ENCODE assay signal across 8 cellular contexts in genomic region chr13:76886292-76887061, GRCh38. TPM values are rescaled to one million over a fixed set of nuclear protein-coding genes. Genes with fewer than 3 reads are reported as not detected.
A peak's percentile ranks its signal among the peaks of the same experiment; 100 is the strongest.
DNase-seq lines count a peak whose midpoint lies in the region; ATAC-seq, FAIRE-seq and TF ChIP-seq lines count a peak whose summit lies in the region.

Gene KCTD12, minus strand, starts transcription at chr13:76886405. Its CDS starts 257 bp downstream, at chr13:76886148.

- H3K79me2 ChIP-seq in OCI-LY1 (ENCODE audit: insufficient read depth, low read length): no peaks in the 10 kb centered on the region

- no peaks in the 10 kb centered on the region for H3K9me3 ChIP-seq in OCI-LY1 (ENCODE audit: low read length)
- H3K9me3 ChIP-seq in esophagus muscularis mucosa: no peaks in the 10 kb centered on the region

- H3K9me2 ChIP-seq in OCI-LY1 (ENCODE audit: low read depth, low read length): no peaks in the 10 kb centered on the region

- peak within 1 kb of the TSS; percentile 98 for H3K4me2 ChIP-seq in OCI-LY1 (ENCODE audit: low read length)

- intact Hi-C loops in esophagus muscularis mucosa (cut with DNase I): loop anchor here (5.0 kb wide), 2 partner anchors 219 to 1014 kb away; no protein-coding TSS in a partner anchor

- ATAC-seq in HG03439 (IDR thresholded peaks at IDR 0.05; ENCODE audit: unreplicated experiment): peak; percentile 76

- H2AFZ ChIP-seq in OCI-LY1 (ENCODE audit: low read length): peak within 1 kb of the TSS; percentile 61; the same call in 1 of the 2 replicates

- H3K27me3 ChIP-seq in OCI-LY1 (ENCODE audit: insufficient read depth, low read length) (peaks cover 4% of the 10 kb centered on the region; the same call in 1 of the 2 replicates), esophagus muscularis mucosa (no peaks in the 10 kb centered on the region)

- TF ChIP-seq CTCF in C4-2B (conservative IDR thresholded peaks at IDR 0.05): peak; percentile 23; the same call in 1 of the 2 replicates
- peak; percentile 19 for TF ChIP-seq CTCF in OCI-LY1 (IDR thresholded peaks at IDR 0.05; ENCODE audit: low read length)
- TF ChIP-seq CTCF in esophagus muscularis mucosa (IDR thresholded peaks at IDR 0.05): peak; percentile 33 to 45 (median 41)

- H4K20me1 ChIP-seq in OCI-LY1 (ENCODE audit: insufficient read depth, low read length): no peaks in the 10 kb centered on the region

- H3K4me3 ChIP-seq in OCI-LY1 (ENCODE audit: low read depth, low read length, poor library complexity, severe bottlenecking): peak within 1 kb of the TSS; percentile 77
- H3K4me3 ChIP-seq in esophagus muscularis mucosa: peak within 1 kb of the TSS; percentile 83 to 95 (median 89)

- peak; percentile 81 for FAIRE-seq in GM19239 (lab: Jason Lieb, UNC)

- H3K27ac ChIP-seq in C4-2B (no peak within 1 kb of the TSS; the same call in 1 of the 2 replicates), OCI-LY1 (ENCODE audit: low read depth, low read length, poor library complexity, severe bottlenecking) (no peak within 1 kb of the TSS), esophagus muscularis mucosa (replicated peaks in 1 of 4) (peak within 1 kb of the TSS; percentile 90 to 97 (median 94))

- peak; percentile 54 for TF ChIP-seq POLR2A in esophagus muscularis mucosa (IDR thresholded peaks at IDR 0.05; ENCODE audit: low read depth)

- no peaks in the 10 kb centered on the region for H3F3A ChIP-seq in OCI-LY1 (ENCODE audit: insufficient read depth, low read length)

- DNase-seq in GM19239 (ENCODE audit: insufficient read length, low spot score) (peak; percentile 54), esophagus muscularis mucosa (ENCODE audit: extremely low spot score) (peak; percentile 98), myocyte (ENCODE audit: low read depth) (peak; percentile 91)
- peak; percentile 77 to 82 for DNase-seq in activated T-cell treated with anti-CD3 and anti-CD28 coated beads, Interleukin-2, amount 50 U/mL, for 48 hours
- peak; percentile 38 for DNase-seq in stimulated activated CD8-positive, alpha-beta memory T cell treated with anti-CD3 and anti-CD28 coated beads, Interleukin-7, amount 100 ng/mL, for 24 hours (ENCODE audit: low read depth)

- H3K4me1 ChIP-seq in OCI-LY1 (ENCODE audit: insufficient read depth, low read length, severe bottlenecking): peaks cover 23% of the 10 kb centered on the region
- peaks cover 5 to 47% (median 41%) of the 10 kb centered on the region in 4 donors for H3K4me1 ChIP-seq in esophagus muscularis mucosa

- peak within 1 kb of the TSS; percentile 65 for H3K9ac ChIP-seq in OCI-LY1 (ENCODE audit: low read length)

- TF ChIP-seq EP300 in esophagus muscularis mucosa (IDR thresholded peaks at IDR 0.05): no peak

- WGBS in esophagus muscularis mucosa: 0% methylated on average over 26 of the region's 82 CpGs

- H3K36me3 ChIP-seq in OCI-LY1 (ENCODE audit: insufficient read depth, low read length): no peaks in the 10 kb centered on the region
- H3K36me3 ChIP-seq in esophagus muscularis mucosa: no peaks in the 10 kb centered on the region

RNA-seq across cellular contexts. Expression of gene KCTD12, which starts in this region (rescaled TPM):
- 100 to 1,000 TPM; 112 to 169 (median 148) TPM for total RNA-seq in esophagus muscularis mucosa
- total RNA-seq in myocyte: 52.0 and 98.6 TPM in 2 replicates
- 31.9 TPM for polyA plus RNA-seq in myocyte (2012)

Comparison
In these comparisons a context has a peak if more than half of its experiments do, and no peak if none do; other contexts are left out.
1. H3K27ac ChIP-seq: peak in esophagus muscularis mucosa (4 of 4); none in C4-2B (single experiment) and OCI-LY1 (single experiment).
2. DNase-seq: peak in every context shown above with its lines; median percentile 98 in esophagus muscularis mucosa; 91 in myocyte; 80 in activated T-cell treated with anti-CD3 and anti-CD28 coated beads, Interleukin-2, amount 50 U/mL, for 48 hours; 54 in GM19239; 38 in stimulated activated CD8-positive, alpha-beta memory T cell treated with anti-CD3 and anti-CD28 coated beads, Interleukin-7, amount 100 ng/mL, for 24 hours.
3. Peak in every context shown above with its lines, with median percentiles within 50 percentile points of each other: CTCF ChIP-seq.